ENCODE assay signal across 23 cellular contexts in genomic region chr10:48760983-48761382, GRCh38.
"Had no signal": no experiment of that assay in that cellular context is flagged by ENCODE, and none has a peak within 500 bp of the region (broad histone marks: within the 10 kb centered on the region; RNA-seq: fewer than 3 reads in every experiment).

No MANE protein-coding gene starts in this region.

- H3K4me1 Mint-ChIP-seq: activated CD4-positive, alpha-beta T cell treated with anti-CD3 and anti-CD28 coated beads for 36 hours; activated naive CD4-positive, alpha-beta T cell treated with anti-CD3 and anti-CD28 coated beads, Interleukin-2, amount 10 ng/mL, durations not matched to agents 7 days and 5 days; immature natural killer cell; neural crest cell; WTC11 had no signal

- H3K27ac Mint-ChIP-seq: activated CD4-positive, alpha-beta T cell treated with anti-CD3 and anti-CD28 coated beads for 36 hours; activated naive CD4-positive, alpha-beta T cell treated with anti-CD3 and anti-CD28 coated beads, Interleukin-2, amount 10 ng/mL, durations not matched to agents 7 days and 5 days; naive thymus-derived CD4-positive, alpha-beta T cell; WTC11 had no signal

- H3K4me3 Mint-ChIP-seq: activated CD4-positive, alpha-beta T cell treated with anti-CD3 and anti-CD28 coated beads for 36 hours; activated naive CD4-positive, alpha-beta T cell treated with anti-CD3 and anti-CD28 coated beads, Interleukin-2, amount 10 ng/mL, durations not matched to agents 7 days and 5 days; immature natural killer cell; naive thymus-derived CD4-positive, alpha-beta T cell; neural crest cell; WTC11 had no signal

- H3K9me3 Mint-ChIP-seq: activated naive CD4-positive, alpha-beta T cell treated with anti-CD3 and anti-CD28 coated beads, Interleukin-2, amount 10 ng/mL, durations not matched to agents 7 days and 5 days; immature natural killer cell; neural crest cell; WTC11 had no signal

- H3K36me3 Mint-ChIP-seq: activated naive CD4-positive, alpha-beta T cell treated with anti-CD3 and anti-CD28 coated beads, Interleukin-2, amount 10 ng/mL, durations not matched to agents 7 days and 5 days; immature natural killer cell; WTC11 had no signal

- DNase-seq: activated CD4-positive, alpha-beta T cell treated with anti-CD3 and anti-CD28 coated beads for 36 hours; activated CD4-positive, alpha-beta T cell treated with anti-CD3 and anti-CD28 coated beads, Interleukin-2, amount 50 U/mL, for 48 hours; activated effector memory CD4-positive, alpha-beta T cell treated with anti-CD3 and anti-CD28 coated beads, Interleukin-2, amount 50 U/mL, for 16 hours; activated naive CD4-positive, alpha-beta T cell treated with anti-CD3 and anti-CD28 coated beads, Interleukin-2, amount 10 ng/mL, durations not matched to agents 7 days and 5 days; activated T-cell treated with anti-CD3 and anti-CD28 coated beads for 4 hours; amygdala; effector CD8-positive, alpha-beta T cell; erythroblast; foreskin keratinocyte; immature natural killer cell; lower lobe of right lung; naive thymus-derived CD4-positive, alpha-beta T cell; occipital lobe; small intestine; stimulated activated CD4-positive, alpha-beta T cell treated with anti-CD3 and anti-CD28 coated beads, Interleukin-15, amount 100 ng/mL, for 24 hours; stimulated activated naive CD4-positive, alpha-beta T cell; T1000; testis; trophoblast cell had no signal

- ATAC-seq: activated CD4-positive, alpha-beta T cell treated with anti-CD3 and anti-CD28 coated beads for 36 hours; foreskin keratinocyte; left lobe of liver; lower lobe of right lung; naive thymus-derived CD4-positive, alpha-beta T cell; sciatic nerve; WTC11 had no signal
